In the genomic region with DNA sequence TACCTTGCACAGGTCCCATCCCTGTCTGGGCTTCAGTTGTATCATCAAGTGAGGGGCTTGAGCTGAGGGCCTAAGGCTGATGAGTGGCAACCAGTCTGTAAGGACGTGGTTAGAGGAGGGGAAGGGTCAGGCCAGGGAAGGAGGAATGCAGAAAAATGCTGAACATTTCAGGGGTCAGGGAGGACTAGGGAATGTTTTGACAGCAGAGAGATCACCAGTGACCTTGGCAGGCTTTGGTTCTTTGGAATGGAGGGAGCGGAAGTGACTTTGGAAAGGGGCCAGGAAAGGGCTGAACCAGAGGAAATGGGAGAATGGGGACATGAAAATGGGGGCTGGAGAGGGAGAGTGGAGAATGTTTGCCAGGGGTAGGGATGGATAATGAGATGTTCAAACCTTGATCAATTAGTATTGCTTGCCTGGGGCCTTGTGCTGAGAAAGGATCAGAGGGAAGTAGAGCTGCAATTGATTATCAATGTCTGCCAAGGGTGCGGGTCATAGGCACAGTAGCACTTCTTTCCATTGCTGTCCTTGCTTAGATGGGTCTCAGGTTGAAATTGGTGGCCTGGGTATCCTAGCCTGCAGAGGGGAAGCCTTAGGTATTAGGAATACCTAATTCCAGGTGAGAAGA, we compare ENCODE assay signal across 8 cellular contexts. TPM values are rescaled to one million over a fixed set of nuclear protein-coding genes. Genes with fewer than 3 reads are reported as not detected.
A peak's percentile ranks its signal among the peaks of the same experiment; 100 is the strongest.
DNase-seq lines count a peak whose midpoint lies in the region; ATAC-seq, FAIRE-seq and TF ChIP-seq lines count a peak whose summit lies in the region.

No MANE protein-coding gene starts in this region.

- no peak overlapping the region for H2AFZ ChIP-seq in KMS-11 (ENCODE audit: low read depth)

- no peak for ATAC-seq in HG03460 (IDR thresholded peaks at IDR 0.05; ENCODE audit: unreplicated experiment)

- H3K4me1 ChIP-seq in KMS-11 (ENCODE audit: low read depth, poor library complexity, severe bottlenecking), result peaks cover 94% of the 10 kb centered on the region

- H3K36me3 ChIP-seq in KMS-11 (ENCODE audit: insufficient read depth), result peaks cover 7% of the 10 kb centered on the region; the same call in 1 of the 2 replicates

- no peak for FAIRE-seq in GM19239 (lab: Jason Lieb, UNC)

- no peak for TF ChIP-seq CTCF in KMS-11 (conservative IDR thresholded peaks at IDR 0.05; ENCODE audit: low read depth, low read length)
- no peak for TF ChIP-seq CTCF in lower leg skin (IDR thresholded peaks at IDR 0.05)

- WGBS in lower leg skin, 2 donors, result 74 to 84% methylated on average over 3 of the region's 3 CpGs

- intact Hi-C loops in lower leg skin (cut with DNase I; ENCODE audit: low total_unique reads), result no loop called here

- H3K27ac ChIP-seq in KMS-11, result peak overlapping the region; percentile 99

- peak overlapping the region; percentile 94 for H3K4me2 ChIP-seq in KMS-11

- TF ChIP-seq POLR2A in lower leg skin (IDR thresholded peaks at IDR 0.05), result no peak

- DNase-seq in AG08396 (ENCODE audit: low spot score) (peak; percentile 37), dermis microvascular lymphatic vessel endothelial cell (ENCODE audit: low read depth in 2 of 2) (peak; percentile 78), myocyte (ENCODE audit: low read depth) (peak; percentile 22), GM19239 (ENCODE audit: insufficient read length, low spot score) (no peak), lower leg skin (ENCODE audit: low spot score in 2 of 2) (no peak)
- no peak for DNase-seq in NK-92 treated with Interleukin-12 subunit alpha and Interleukin-12 subunit beta, amount 100 ng/mL, for 24 hours (lab: John Stamatoyannopoulos, UW)

- no peaks in the 10 kb centered on the region for H4K20me1 ChIP-seq in KMS-11 (ENCODE audit: insufficient read depth)

- no peaks in the 10 kb centered on the region for H3K27me3 ChIP-seq in KMS-11 (ENCODE audit: insufficient read depth, low read depth)

- peaks cover 84% of the 10 kb centered on the region for H3K79me2 ChIP-seq in KMS-11 (ENCODE audit: insufficient read depth, low read depth)

- H3K4me3 ChIP-seq in KMS-11 (IDR thresholded peaks at IDR 0.05; ENCODE audit: insufficient read depth, low read depth, low read length) (peak overlapping the region; percentile 48), lower leg skin (ENCODE audit: low read depth, poor library complexity, severe bottlenecking) (no peak overlapping the region)

- H3K9ac ChIP-seq in KMS-11, result peak overlapping the region; percentile 77; the same call in 1 of the 2 replicates

RNA-seq across cellular contexts. Expression of a gene that starts 7.4 kb away (rescaled TPM):
- total RNA-seq in dermis microvascular lymphatic vessel endothelial cell (16.2 and 16.6 TPM in 2 replicates), myocyte (10.7 and 13.8 TPM in 2 replicates), lower leg skin (10 to 100 TPM; 26.9 to 36.7 (median 27.2) TPM)
- polyA plus RNA-seq in myocyte (2012), result 23.6 TPM

Comparison
In these comparisons a context has a peak if more than half of its experiments do, and no peak if none do; other contexts are left out.
1. DNase-seq: peak in AG08396 (single experiment), dermis microvascular lymphatic vessel endothelial cell (2 of 2) and myocyte (single experiment); none in NK-92 treated with Interleukin-12 subunit alpha and Interleukin-12 subunit beta, amount 100 ng/mL, for 24 hours (single experiment), GM19239 (single experiment) and lower leg skin (0 of 2).